16 cellular contexts compared by ENCODE assay signal in the genomic region with DNA sequence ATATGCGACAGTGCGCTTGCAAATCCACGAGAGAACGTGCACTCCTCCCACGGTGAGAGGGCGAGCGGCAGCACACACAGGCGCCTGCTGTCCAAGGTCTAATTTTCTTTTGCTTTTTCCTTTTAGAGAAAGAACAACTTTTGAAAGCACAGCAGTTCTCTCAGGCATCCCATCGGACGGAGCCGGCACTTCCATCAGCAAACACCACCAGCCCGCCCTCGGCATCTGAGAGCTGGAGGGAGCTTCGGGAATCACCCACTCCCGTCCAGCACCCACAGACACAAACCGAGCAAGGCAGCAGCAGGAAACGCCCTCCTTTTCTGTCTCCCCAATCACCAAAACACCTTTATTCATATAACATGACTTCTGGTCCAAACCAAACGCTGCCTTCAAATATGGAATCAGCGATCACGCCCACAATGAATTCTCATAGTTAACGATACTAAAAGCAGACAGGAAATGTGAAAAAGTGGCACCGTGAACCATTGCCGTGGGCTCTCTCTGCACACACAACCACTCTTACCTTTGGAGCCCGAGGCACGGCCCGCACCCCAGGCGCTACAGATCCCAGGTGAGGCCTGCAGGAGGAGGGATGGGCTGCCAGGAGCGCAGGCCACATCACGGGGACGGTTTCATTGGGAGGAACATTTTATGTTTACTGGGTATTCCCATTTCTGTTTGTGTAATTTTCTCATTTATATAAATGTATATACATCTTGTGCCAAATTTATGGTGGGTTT. TPM values are rescaled to one million over a fixed set of nuclear protein-coding genes. Genes with fewer than 3 reads are reported as not detected.
DNase-seq lines count a peak whose midpoint lies in the region; ATAC-seq and TF ChIP-seq lines count a peak whose summit lies in the region.
"Had no signal": no experiment of that assay in that cellular context is flagged by ENCODE, and none has a peak within 500 bp of the region (broad histone marks: within the 10 kb centered on the region; RNA-seq: fewer than 3 reads in every experiment).

No MANE protein-coding gene starts in this region.

- 93 to 95% (median 94%) methylated on average over 30 of the region's 30 CpGs for WGBS in heart left ventricle, 4 donors

- no peaks in the 10 kb centered on the region; the same call in 2 of the 3 replicates for H3K9me3 Mint-ChIP-seq in GM23338
- H3K9me3 Mint-ChIP-seq: mesothelial cell of epicardium had no signal

- peaks cover 77% of the 10 kb centered on the region for H3K4me1 Mint-ChIP-seq in GM23338

- H2AFZ ChIP-seq in GM23338, result no peak overlapping the region
- H2AFZ ChIP-seq: GM23248 had no signal

- peaks cover 26% of the 10 kb centered on the region; the same call in 1 of the 2 replicates for H4K20me1 ChIP-seq in GM23338 (replicated peaks; ENCODE audit: insufficient read depth)

- peaks cover 98% of the 10 kb centered on the region for H3K79me2 ChIP-seq in GM23338 (replicated peaks; ENCODE audit: insufficient read depth)

- H3K27me3 ChIP-seq in GM23338 (ENCODE audit: insufficient read depth), result no peaks in the 10 kb centered on the region
- H3K27me3 ChIP-seq in RWPE2 (ENCODE audit: insufficient read depth, poor library complexity, severe bottlenecking), result no peaks in the 10 kb centered on the region
- H3K27me3 ChIP-seq in heart left ventricle, result no peaks in the 10 kb centered on the region
- no peaks in the 10 kb centered on the region for H3K27me3 ChIP-seq in foreskin keratinocyte
- H3K27me3 ChIP-seq: vagina had no signal

- TF ChIP-seq POLR2A in heart left ventricle (IDR thresholded peaks at IDR 0.05) (no peak), GM18505 (IDR thresholded peaks at IDR 0.05; ENCODE audit: borderline replicate concordance, extremely low read depth, insufficient read depth, insufficient read length) (no peak)

- H3K36me3 ChIP-seq in GM23338 (ENCODE audit: insufficient read depth) (peaks cover 4% of the 10 kb centered on the region; the same call in 1 of the 2 replicates), RWPE2 (ENCODE audit: low read depth) (peaks cover 45% of the 10 kb centered on the region), heart left ventricle (peaks cover 0 to 52% (median 9%) of the 10 kb centered on the region in 9 donors)

- H3K9me3 ChIP-seq in RWPE2 (ENCODE audit: severe bottlenecking) (no peaks in the 10 kb centered on the region), heart left ventricle (no peaks in the 10 kb centered on the region)
- H3K9me3 ChIP-seq: SK-N-SH, vagina had no signal

- peaks cover 30% of the 10 kb centered on the region for H3K27me3 Mint-ChIP-seq in GM23338 (ENCODE audit: insufficient read depth, low read depth, poor library complexity)

- peak overlapping the region; percentile 86 for H3K27ac Mint-ChIP-seq in GM23338
- H3K27ac Mint-ChIP-seq: mesothelial cell of epicardium had no signal

- no peak overlapping the region; the same call in 2 of the 3 replicates for H3K4me3 Mint-ChIP-seq in GM23338
- H3K4me3 Mint-ChIP-seq: CD14-positive monocyte, mesothelial cell of epicardium had no signal

- intact Hi-C loops in heart left ventricle (cut with DNase I) (no loop called here), posterior vena cava (cut with DNase I) (no loop called here)

- TF ChIP-seq CTCF in GM23338 (conservative IDR thresholded peaks at IDR 0.05; ENCODE audit: low read depth in 2 of 2) (no peak), RWPE2 (IDR thresholded peaks at IDR 0.05; ENCODE audit: poor library complexity, severe bottlenecking) (no peak), heart left ventricle (IDR thresholded peaks at IDR 0.05) (no peak), foreskin keratinocyte (conservative IDR thresholded peaks at IDR 0.05) (no peak)

- peaks cover 12% of the 10 kb centered on the region for H3F3A ChIP-seq in GM23338 (replicated peaks; ENCODE audit: low read depth)

- DNase-seq in GM23338 (ENCODE audit: low spot score), result no peak
- DNase-seq in RWPE2 (ENCODE audit: low spot score), result peak; percentile 51
- DNase-seq in heart left ventricle, result peak in 4 of 5 donors; percentile 6 to 23 (median 8)
- peak; percentile 69 for DNase-seq in posterior vena cava (ENCODE audit: low spot score)
- no peak for DNase-seq in foreskin keratinocyte
- DNase-seq in DMS53 (lab: John Stamatoyannopoulos, UW), result no peak
- DNase-seq: effector CD8-positive, alpha-beta T cell; GF-D8; GM23248; KG1; NCI-H146; SK-N-SH had no signal

- H3K36me3 Mint-ChIP-seq in GM23338 (ENCODE audit: low read depth), result peaks cover 51% of the 10 kb centered on the region

- ATAC-seq in GM23338 (no peak), RWPE2 (ENCODE audit: low read depth) (no peak), heart left ventricle (no peak), GM18505 (IDR thresholded peaks at IDR 0.05; ENCODE audit: unreplicated experiment) (no peak), foreskin keratinocyte (no peak)

- H3K4me2 ChIP-seq in GM23338, result no peak overlapping the region
- H3K4me2 ChIP-seq: SK-N-SH had no signal

- H3K27ac ChIP-seq in GM23338 (ENCODE audit: low read depth) (peak overlapping the region; percentile 69; the same call in 1 of the 2 replicates), RWPE2 (ENCODE audit: poor library complexity, severe bottlenecking) (no peak overlapping the region), heart left ventricle (no peak overlapping the region), foreskin keratinocyte (no peak overlapping the region)
- H3K27ac ChIP-seq: GM23248, vagina had no signal

- H3K4me3 ChIP-seq in GM23338 (no peak overlapping the region), RWPE2 (ENCODE audit: severe bottlenecking) (no peak overlapping the region), heart left ventricle (no peak overlapping the region)
- H3K4me3 ChIP-seq: GM23248, vagina had no signal

- no peaks in the 10 kb centered on the region for H3K9me2 ChIP-seq in GM23338 (ENCODE audit: insufficient read depth)
- H3K9me2 ChIP-seq: SK-N-SH had no signal

- H3K4me1 ChIP-seq in GM23338 (ENCODE audit: insufficient read depth), result peaks cover 42% of the 10 kb centered on the region
- peaks cover 3% of the 10 kb centered on the region for H3K4me1 ChIP-seq in RWPE2 (ENCODE audit: insufficient read depth, poor library complexity, severe bottlenecking)
- H3K4me1 ChIP-seq in heart left ventricle, result peaks cover 0 to 34% (median 0%) of the 10 kb centered on the region in 12 donors
- no peaks in the 10 kb centered on the region for H3K4me1 ChIP-seq in foreskin keratinocyte

TF ChIP-seq in GM23338, 12 proteins besides CTCF, POLR2A, EP300 and RAD21 (continues in another document):
- TF ChIP-seq NANOG (IDR thresholded peaks at IDR 0.05; ENCODE audit: borderline replicate concordance), result no peak
- TF ChIP-seq, protein P1, sequence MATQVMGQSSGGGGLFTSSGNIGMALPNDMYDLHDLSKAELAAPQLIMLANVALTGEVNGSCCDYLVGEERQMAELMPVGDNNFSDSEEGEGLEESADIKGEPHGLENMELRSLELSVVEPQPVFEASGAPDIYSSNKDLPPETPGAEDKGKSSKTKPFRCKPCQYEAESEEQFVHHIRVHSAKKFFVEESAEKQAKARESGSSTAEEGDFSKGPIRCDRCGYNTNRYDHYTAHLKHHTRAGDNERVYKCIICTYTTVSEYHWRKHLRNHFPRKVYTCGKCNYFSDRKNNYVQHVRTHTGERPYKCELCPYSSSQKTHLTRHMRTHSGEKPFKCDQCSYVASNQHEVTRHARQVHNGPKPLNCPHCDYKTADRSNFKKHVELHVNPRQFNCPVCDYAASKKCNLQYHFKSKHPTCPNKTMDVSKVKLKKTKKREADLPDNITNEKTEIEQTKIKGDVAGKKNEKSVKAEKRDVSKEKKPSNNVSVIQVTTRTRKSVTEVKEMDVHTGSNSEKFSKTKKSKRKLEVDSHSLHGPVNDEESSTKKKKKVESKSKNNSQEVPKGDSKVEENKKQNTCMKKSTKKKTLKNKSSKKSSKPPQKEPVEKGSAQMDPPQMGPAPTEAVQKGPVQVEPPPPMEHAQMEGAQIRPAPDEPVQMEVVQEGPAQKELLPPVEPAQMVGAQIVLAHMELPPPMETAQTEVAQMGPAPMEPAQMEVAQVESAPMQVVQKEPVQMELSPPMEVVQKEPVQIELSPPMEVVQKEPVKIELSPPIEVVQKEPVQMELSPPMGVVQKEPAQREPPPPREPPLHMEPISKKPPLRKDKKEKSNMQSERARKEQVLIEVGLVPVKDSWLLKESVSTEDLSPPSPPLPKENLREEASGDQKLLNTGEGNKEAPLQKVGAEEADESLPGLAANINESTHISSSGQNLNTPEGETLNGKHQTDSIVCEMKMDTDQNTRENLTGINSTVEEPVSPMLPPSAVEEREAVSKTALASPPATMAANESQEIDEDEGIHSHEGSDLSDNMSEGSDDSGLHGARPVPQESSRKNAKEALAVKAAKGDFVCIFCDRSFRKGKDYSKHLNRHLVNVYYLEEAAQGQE (IDR thresholded peaks at IDR 0.05; ENCODE audit: unreplicated experiment), result no peak
- no peak for TF ChIP-seq ZNF114 (CRISPR knock-in tag; IDR thresholded peaks at IDR 0.05)
- no peak for TF ChIP-seq CREB1 (CRISPR knock-in tag; IDR thresholded peaks at IDR 0.05; ENCODE audit: low read depth)
- TF ChIP-seq STAT1 (IDR thresholded peaks at IDR 0.05; ENCODE audit: unreplicated experiment), result no peak
- TF ChIP-seq JUNB (IDR thresholded peaks at IDR 0.05; ENCODE audit: unreplicated experiment), result no peak
- no peak for TF ChIP-seq EZH2 (IDR thresholded peaks at IDR 0.05; ENCODE audit: low read depth, unreplicated experiment)
- TF ChIP-seq, protein P2, sequence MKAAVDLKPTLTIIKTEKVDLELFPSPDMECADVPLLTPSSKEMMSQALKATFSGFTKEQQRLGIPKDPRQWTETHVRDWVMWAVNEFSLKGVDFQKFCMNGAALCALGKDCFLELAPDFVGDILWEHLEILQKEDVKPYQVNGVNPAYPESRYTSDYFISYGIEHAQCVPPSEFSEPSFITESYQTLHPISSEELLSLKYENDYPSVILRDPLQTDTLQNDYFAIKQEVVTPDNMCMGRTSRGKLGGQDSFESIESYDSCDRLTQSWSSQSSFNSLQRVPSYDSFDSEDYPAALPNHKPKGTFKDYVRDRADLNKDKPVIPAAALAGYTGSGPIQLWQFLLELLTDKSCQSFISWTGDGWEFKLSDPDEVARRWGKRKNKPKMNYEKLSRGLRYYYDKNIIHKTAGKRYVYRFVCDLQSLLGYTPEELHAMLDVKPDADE (IDR thresholded peaks at IDR 0.05), result no peak

RNA-seq across cellular contexts. Expression of a gene that starts 14.2 kb away (rescaled TPM):
- 255 and 263 TPM in 2 replicates for total RNA-seq in GM23338 (2014; rRNA removed; shearing (Covaris generic))
- 75.0 and 78.0 TPM in 2 replicates for polyA plus RNA-seq in GM23338 (2016; fragmentation: Nextera tagmentation; extraction: Ambion mirVana)
- 10 to 100 TPM in 4 of 9 donors, 1 to 10 TPM in 5; 8.2 to 30.6 (median 9.9) TPM for total RNA-seq in heart left ventricle
- 10 to 100 TPM in 1 of 2 donors, 1 to 10 TPM in 1; 9.6 to 21.9 TPM for polyA plus RNA-seq in heart left ventricle
- total RNA-seq in posterior vena cava, result 10 to 100 TPM; 30.8 to 36.9 TPM
- 43.2 and 45.6 TPM in 2 replicates for total RNA-seq in foreskin keratinocyte
- polyA plus RNA-seq in foreskin keratinocyte, result 28.7 and 33.8 TPM in 2 replicates

Comparison
In these comparisons a context has a peak if more than half of its experiments do, and no peak if none do; other contexts are left out.
1. DNase-seq: peak in RWPE2 (single experiment), heart left ventricle (4 of 5) and posterior vena cava (single experiment); none in GM23338 (single experiment), foreskin keratinocyte (0 of 2) and DMS53 (single experiment).